ENCODE assay signal across 8 cellular contexts in the genomic region with DNA sequence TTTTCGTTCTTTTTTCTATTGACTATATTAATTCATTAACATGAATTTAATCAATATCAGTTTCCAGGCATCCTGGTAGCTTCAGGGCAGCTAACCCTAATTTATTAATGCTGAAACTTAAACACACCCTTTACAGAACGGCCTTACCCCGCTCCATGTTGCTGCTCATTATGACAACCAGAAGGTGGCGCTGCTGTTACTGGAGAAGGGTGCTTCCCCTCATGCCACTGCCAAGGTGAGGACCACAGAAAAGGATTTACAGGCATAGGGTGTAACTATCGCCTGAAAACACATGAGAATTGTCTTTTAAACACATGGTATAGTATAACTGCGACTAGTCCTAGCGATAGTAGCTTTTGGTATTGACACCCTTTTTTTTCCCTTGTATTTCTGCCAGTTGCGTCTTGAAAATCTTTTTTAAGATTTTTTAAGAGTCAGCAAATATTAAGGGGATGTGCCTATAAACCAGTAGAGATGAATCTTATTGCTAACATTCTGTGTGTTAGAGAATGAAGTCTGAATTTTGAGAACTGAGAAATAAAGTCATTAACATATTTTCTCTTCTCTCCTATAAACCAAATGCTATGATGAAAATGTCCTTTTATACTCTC.
A peak's percentile ranks its signal among the peaks of the same experiment; 100 is the strongest.
DNase-seq lines count a peak whose midpoint lies in the region; ATAC-seq and FAIRE-seq lines count a peak whose summit lies in the region.

No MANE protein-coding gene starts in this region.

- peak; percentile 73 for DNase-seq in HTR-8/SVneo (ENCODE audit: insufficient read length, low spot score)
- peak; percentile 53 for DNase-seq in RPMI7951 (ENCODE audit: low read depth)
- peak; percentile 17 for DNase-seq in activated T-helper 9 cell treated with anti-CD3 and anti-CD28 coated beads, Interleukin-2, amount 50 U/mL, for 16 hours (ENCODE audit: low read depth)
- DNase-seq in Right ventricle myocardium superior: peak; percentile 58
- DNase-seq in putamen (ENCODE audit: low spot score): peak; percentile 63
- no peak for DNase-seq in GOT3 (lab: John Stamatoyannopoulos, UW)

- FAIRE-seq in G401.6 (lab: Jason Lieb, UNC) (peak; percentile 78), HTR-8/SVneo (lab: Jason Lieb, UNC) (peak; percentile 69)

- ATAC-seq in GM21576 (IDR thresholded peaks at IDR 0.05; ENCODE audit: unreplicated experiment): peak; percentile 97
- peak; percentile 90 for ATAC-seq in Right ventricle myocardium superior (ENCODE audit: poor library complexity)

- intact Hi-C loops in Right ventricle myocardium superior (cut with DNase I): no loop called here
